ENCODE assay signal across 8 cellular contexts in genomic region chr2:224778474-224778877, GRCh38.
DNase-seq lines count a peak whose midpoint lies in the region; ATAC-seq and TF ChIP-seq lines count a peak whose summit lies in the region.

No MANE protein-coding gene starts in this region.

- no peaks in the 10 kb centered on the region for H3K36me3 Mint-ChIP-seq in WTC11

- H3K4me3 Mint-ChIP-seq in WTC11, result no peak overlapping the region

- H3K27ac ChIP-seq in DOHH2 (ENCODE audit: low read depth, low read length) (no peak overlapping the region), lung (ENCODE audit: low read depth in 1 of 2, low read length in 1 of 2) (no peak overlapping the region)

- no peak overlapping the region for H3K4me3 ChIP-seq in DOHH2 (ENCODE audit: low read length)
- no peak overlapping the region for H3K4me3 ChIP-seq in NB4 (ENCODE audit: low read depth, low read length)
- H3K4me3 ChIP-seq in lung, result no peak overlapping the region

- peak; percentile 59 for ATAC-seq in GM21390 (IDR thresholded peaks at IDR 0.05; ENCODE audit: unreplicated experiment)
- no peak; the same call in 1 of the 2 replicates for ATAC-seq in WTC11
- ATAC-seq in lung (ENCODE audit: insufficient read depth, low FRiP score), result peak; percentile 41
- ATAC-seq in HG02588 (IDR thresholded peaks at IDR 0.05; ENCODE audit: unreplicated experiment), result no peak

- TF ChIP-seq POLR2A in NB4 (IDR thresholded peaks at IDR 0.05; ENCODE audit: extremely low read depth, insufficient read length), result no peak

- H3K4me2 ChIP-seq in DOHH2 (ENCODE audit: low read length), result no peak overlapping the region

- POLR2A ChIA-PET in WTC11 (lab: Charles Lee), result no interaction called here

- no peaks in the 10 kb centered on the region for H3K9me3 ChIP-seq in DOHH2 (ENCODE audit: control insufficient read depth, insufficient read depth, low read length)
- H3K9me3 ChIP-seq in lung (ENCODE audit: control insufficient read depth in 2 of 2, insufficient read depth in 1 of 2, low read length in 1 of 2), result no peaks in the 10 kb centered on the region

- TF ChIP-seq CTCF in DOHH2 (IDR thresholded peaks at IDR 0.05; ENCODE audit: low read depth, low read length, poor library complexity, severe bottlenecking) (peak; percentile 79), NB4 (IDR thresholded peaks at IDR 0.05; ENCODE audit: low read depth, low read length) (peak; percentile 79), WTC11 (IDR thresholded peaks at IDR 0.05) (peak; percentile 69), lung (IDR thresholded peaks at IDR 0.05; ENCODE audit: control extremely low read depth, extremely low read depth) (peak; percentile 42)

- no peaks in the 10 kb centered on the region for H4K20me1 ChIP-seq in DOHH2 (ENCODE audit: control insufficient read depth, insufficient read depth, low read depth, low read length)

- H3K9me2 ChIP-seq in DOHH2 (replicated peaks; ENCODE audit: control insufficient read depth, low read length), result no peaks in the 10 kb centered on the region

- no peaks in the 10 kb centered on the region for H3K9me3 Mint-ChIP-seq in WTC11

- H3K27ac Mint-ChIP-seq in WTC11, result no peak overlapping the region

- H3K36me3 ChIP-seq in DOHH2 (ENCODE audit: control insufficient read depth, low read length), result no peaks in the 10 kb centered on the region
- peaks cover 0 to 4% of the 10 kb centered on the region in 2 donors for H3K36me3 ChIP-seq in lung (ENCODE audit: control insufficient read depth in 2 of 2, insufficient read depth in 2 of 2, low read length in 2 of 2)

- CTCF ChIA-PET in WTC11 (lab: Charles Lee), result interaction anchor here (1.0 to 1.3 kb wide), 4 partner anchors 15 to 419 kb away, joined by 3 to 4 read pairs (median 3); no protein-coding TSS in a partner anchor

- DNase-seq in NB4 (ENCODE audit: low read depth) (peak; percentile 63), WTC11 (ENCODE audit: low spot score) (peak; percentile 62), lung (ENCODE audit: low spot score) (peak; percentile 48)
- peak; percentile 47 for DNase-seq in central memory CD4-positive, alpha-beta T cell
- DNase-seq in stimulated activated CD8-positive, alpha-beta memory T cell treated with anti-CD3 and anti-CD28 coated beads, Interleukin-2, amount 100 ng/mL, for 48 hours (ENCODE audit: low read depth in 2 of 2), result peak; percentile 12 to 33

- no peaks in the 10 kb centered on the region for H3F3A ChIP-seq in DOHH2 (ENCODE audit: control insufficient read depth, insufficient read depth)

- peaks cover 9% of the 10 kb centered on the region for H3K4me1 Mint-ChIP-seq in WTC11

- no peaks in the 10 kb centered on the region for H3K27me3 ChIP-seq in DOHH2 (ENCODE audit: control insufficient read depth, low read length)
- H3K27me3 ChIP-seq in lung (ENCODE audit: control insufficient read depth, insufficient read depth), result no peaks in the 10 kb centered on the region

- H3K4me1 ChIP-seq in DOHH2 (ENCODE audit: control insufficient read depth, low read length) (peaks cover 15% of the 10 kb centered on the region), lung (ENCODE audit: control insufficient read depth in 2 of 2, insufficient read depth in 2 of 2, low read length in 2 of 2) (no peaks in the 10 kb centered on the region)

- WGBS in lung, 2 donors, result 38 to 39% methylated on average over 3 of the region's 3 CpGs

- H3K79me2 ChIP-seq in DOHH2 (ENCODE audit: control insufficient read depth, low read length), result no peaks in the 10 kb centered on the region

- H3K27me3 Mint-ChIP-seq in WTC11 (ENCODE audit: low read depth), result no peaks in the 10 kb centered on the region

TF ChIP-seq in WTC11, 78 proteins besides CTCF, POLR2A, EP300 and RAD21:
- TF ChIP-seq IRF1 (CRISPR knock-in tag; IDR thresholded peaks at IDR 0.05) (no peak), ATF6 (CRISPR knock-in tag; IDR thresholded peaks at IDR 0.05) (no peak), CBFB (CRISPR knock-in tag; IDR thresholded peaks at IDR 0.05; ENCODE audit: low read depth) (no peak), OVOL2 (CRISPR knock-in tag; IDR thresholded peaks at IDR 0.05; ENCODE audit: borderline replicate concordance) (no peak)
- TF ChIP-seq, protein P1, sequence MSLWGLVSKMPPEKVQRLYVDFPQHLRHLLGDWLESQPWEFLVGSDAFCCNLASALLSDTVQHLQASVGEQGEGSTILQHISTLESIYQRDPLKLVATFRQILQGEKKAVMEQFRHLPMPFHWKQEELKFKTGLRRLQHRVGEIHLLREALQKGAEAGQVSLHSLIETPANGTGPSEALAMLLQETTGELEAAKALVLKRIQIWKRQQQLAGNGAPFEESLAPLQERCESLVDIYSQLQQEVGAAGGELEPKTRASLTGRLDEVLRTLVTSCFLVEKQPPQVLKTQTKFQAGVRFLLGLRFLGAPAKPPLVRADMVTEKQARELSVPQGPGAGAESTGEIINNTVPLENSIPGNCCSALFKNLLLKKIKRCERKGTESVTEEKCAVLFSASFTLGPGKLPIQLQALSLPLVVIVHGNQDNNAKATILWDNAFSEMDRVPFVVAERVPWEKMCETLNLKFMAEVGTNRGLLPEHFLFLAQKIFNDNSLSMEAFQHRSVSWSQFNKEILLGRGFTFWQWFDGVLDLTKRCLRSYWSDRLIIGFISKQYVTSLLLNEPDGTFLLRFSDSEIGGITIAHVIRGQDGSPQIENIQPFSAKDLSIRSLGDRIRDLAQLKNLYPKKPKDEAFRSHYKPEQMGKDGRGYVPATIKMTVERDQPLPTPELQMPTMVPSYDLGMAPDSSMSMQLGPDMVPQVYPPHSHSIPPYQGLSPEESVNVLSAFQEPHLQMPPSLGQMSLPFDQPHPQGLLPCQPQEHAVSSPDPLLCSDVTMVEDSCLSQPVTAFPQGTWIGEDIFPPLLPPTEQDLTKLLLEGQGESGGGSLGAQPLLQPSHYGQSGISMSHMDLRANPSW (CRISPR knock-in tag; conservative IDR thresholded peaks at IDR 0.05; ENCODE audit: low read depth), result no peak
- TF ChIP-seq, protein P2, sequence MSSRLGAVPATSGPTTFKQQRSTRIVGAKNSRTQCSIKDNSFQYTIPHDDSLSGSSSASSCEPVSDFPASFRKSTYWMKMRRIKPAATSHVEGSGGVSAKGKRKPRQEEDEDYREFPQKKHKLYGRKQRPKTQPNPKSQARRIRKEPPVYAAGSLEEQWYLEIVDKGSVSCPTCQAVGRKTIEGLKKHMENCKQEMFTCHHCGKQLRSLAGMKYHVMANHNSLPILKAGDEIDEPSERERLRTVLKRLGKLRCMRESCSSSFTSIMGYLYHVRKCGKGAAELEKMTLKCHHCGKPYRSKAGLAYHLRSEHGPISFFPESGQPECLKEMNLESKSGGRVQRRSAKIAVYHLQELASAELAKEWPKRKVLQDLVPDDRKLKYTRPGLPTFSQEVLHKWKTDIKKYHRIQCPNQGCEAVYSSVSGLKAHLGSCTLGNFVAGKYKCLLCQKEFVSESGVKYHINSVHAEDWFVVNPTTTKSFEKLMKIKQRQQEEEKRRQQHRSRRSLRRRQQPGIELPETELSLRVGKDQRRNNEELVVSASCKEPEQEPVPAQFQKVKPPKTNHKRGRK (CRISPR knock-in tag; IDR thresholded peaks at IDR 0.05; ENCODE audit: borderline replicate concordance), result no peak
TF ChIP-seq in WTC11: peak in this region for 0.

Comparison
In these comparisons a context has a peak if more than half of its experiments do, and no peak if none do; other contexts are left out.
1. ATAC-seq: peak in GM21390 (single experiment) and lung (single experiment); none in WTC11 (single experiment) and HG02588 (single experiment).
2. Peak in every context shown above with its lines, with median percentiles within 50 percentile points of each other: CTCF ChIP-seq and DNase-seq.